In the genomic region with DNA sequence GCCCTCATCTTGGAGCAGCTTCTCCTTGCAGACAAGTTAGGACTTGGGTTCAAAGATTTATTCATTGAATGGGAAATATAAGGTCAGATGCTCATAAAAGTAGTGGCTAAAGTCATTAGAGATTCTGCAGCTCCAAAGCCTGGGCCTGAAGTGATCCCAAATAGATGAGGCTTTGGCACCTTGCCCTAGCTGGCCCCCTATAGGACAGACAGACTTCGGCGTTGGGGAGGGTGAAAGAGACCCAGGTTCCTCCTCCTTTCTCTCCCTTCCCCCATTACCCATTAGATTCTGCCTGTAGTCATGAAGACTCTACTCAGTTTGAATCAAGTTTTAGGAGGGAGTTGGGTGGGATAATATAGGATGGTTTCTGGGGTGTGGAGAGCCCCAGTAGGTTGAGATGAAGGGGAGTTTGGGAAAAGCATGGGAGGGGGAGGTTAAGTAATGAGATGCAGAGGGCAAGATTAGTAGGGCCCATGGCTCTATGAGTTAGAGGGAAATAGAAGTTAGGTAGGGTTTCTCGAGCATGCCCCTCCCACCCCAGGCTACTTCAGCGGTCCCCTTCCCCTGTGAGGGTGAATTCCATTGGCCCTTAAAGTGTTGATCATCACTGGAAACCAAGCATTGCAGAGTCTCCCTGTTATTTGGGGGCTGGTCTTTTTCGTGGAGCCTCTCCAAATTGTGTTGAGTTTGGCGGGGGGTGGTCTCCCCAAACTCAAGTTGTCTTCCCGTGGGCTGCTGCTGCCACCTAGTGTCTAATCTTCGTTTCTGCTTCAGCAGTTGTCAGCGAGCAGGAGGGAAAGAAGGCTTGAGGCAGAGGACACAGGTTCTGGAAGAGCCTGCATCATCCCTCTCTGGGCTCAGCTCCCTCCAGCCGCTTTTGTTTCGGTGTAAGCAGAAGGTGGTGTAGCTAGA, we compare ENCODE assay signal across 1 cellular context.
TF ChIP-seq lines count a peak whose summit lies in the region.

No MANE protein-coding gene starts in this region.

TF ChIP-seq in HEK293, 187 proteins besides CTCF, POLR2A, EP300 and RAD21 (continued from another document and continues in another):
- TF ChIP-seq, protein P1, sequence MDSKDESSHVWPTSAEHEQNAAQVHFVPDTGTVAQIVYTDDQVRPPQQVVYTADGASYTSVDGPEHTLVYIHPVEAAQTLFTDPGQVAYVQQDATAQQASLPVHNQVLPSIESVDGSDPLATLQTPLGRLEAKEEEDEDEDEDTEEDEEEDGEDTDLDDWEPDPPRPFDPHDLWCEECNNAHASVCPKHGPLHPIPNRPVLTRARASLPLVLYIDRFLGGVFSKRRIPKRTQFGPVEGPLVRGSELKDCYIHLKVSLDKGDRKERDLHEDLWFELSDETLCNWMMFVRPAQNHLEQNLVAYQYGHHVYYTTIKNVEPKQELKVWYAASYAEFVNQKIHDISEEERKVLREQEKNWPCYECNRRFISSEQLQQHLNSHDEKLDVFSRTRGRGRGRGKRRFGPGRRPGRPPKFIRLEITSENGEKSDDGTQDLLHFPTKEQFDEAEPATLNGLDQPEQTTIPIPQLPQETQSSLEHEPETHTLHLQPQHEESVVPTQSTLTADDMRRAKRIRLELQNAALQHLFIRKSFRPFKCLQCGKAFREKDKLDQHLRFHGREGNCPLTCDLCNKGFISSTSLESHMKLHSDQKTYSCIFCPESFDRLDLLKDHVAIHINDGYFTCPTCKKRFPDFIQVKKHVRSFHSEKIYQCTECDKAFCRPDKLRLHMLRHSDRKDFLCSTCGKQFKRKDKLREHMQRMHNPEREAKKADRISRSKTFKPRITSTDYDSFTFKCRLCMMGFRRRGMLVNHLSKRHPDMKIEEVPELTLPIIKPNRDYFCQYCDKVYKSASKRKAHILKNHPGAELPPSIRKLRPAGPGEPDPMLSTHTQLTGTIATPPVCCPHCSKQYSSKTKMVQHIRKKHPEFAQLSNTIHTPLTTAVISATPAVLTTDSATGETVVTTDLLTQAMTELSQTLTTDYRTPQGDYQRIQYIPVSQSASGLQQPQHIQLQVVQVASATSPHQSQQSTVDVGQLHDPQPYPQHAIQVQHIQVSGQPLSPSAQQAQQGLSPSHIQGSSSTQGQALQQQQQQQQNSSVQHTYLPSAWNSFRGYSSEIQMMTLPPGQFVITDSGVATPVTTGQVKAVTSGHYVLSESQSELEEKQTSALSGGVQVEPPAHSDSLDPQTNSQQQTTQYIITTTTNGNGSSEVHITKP (tag by site-specific recombination; IDR thresholded peaks at IDR 0.05), result peak; percentile 25; the same call in 1 of the 2 replicates
- TF ChIP-seq, protein P2, sequence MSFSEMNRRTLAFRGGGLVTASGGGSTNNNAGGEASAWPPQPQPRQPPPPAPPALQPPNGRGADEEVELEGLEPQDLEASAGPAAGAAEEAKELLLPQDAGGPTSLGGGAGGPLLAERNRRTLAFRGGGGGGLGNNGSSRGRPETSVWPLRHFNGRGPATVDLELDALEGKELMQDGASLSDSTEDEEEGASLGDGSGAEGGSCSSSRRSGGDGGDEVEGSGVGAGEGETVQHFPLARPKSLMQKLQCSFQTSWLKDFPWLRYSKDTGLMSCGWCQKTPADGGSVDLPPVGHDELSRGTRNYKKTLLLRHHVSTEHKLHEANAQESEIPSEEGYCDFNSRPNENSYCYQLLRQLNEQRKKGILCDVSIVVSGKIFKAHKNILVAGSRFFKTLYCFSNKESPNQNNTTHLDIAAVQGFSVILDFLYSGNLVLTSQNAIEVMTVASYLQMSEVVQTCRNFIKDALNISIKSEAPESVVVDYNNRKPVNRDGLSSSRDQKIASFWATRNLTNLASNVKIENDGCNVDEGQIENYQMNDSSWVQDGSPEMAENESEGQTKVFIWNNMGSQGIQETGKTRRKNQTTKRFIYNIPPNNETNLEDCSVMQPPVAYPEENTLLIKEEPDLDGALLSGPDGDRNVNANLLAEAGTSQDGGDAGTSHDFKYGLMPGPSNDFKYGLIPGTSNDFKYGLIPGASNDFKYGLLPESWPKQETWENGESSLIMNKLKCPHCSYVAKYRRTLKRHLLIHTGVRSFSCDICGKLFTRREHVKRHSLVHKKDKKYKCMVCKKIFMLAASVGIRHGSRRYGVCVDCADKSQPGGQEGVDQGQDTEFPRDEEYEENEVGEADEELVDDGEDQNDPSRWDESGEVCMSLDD (tag by site-specific recombination; IDR thresholded peaks at IDR 0.05), result peak; percentile 83
- TF ChIP-seq GLIS1 (tag by site-specific recombination; IDR thresholded peaks at IDR 0.05), result peak; percentile 39; the same call in 1 of the 2 replicates
- TF ChIP-seq, protein P3, sequence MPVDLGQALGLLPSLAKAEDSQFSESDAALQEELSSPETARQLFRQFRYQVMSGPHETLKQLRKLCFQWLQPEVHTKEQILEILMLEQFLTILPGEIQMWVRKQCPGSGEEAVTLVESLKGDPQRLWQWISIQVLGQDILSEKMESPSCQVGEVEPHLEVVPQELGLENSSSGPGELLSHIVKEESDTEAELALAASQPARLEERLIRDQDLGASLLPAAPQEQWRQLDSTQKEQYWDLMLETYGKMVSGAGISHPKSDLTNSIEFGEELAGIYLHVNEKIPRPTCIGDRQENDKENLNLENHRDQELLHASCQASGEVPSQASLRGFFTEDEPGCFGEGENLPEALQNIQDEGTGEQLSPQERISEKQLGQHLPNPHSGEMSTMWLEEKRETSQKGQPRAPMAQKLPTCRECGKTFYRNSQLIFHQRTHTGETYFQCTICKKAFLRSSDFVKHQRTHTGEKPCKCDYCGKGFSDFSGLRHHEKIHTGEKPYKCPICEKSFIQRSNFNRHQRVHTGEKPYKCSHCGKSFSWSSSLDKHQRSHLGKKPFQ (tag by site-specific recombination; IDR thresholded peaks at IDR 0.05), result no peak
- TF ChIP-seq, protein P4, sequence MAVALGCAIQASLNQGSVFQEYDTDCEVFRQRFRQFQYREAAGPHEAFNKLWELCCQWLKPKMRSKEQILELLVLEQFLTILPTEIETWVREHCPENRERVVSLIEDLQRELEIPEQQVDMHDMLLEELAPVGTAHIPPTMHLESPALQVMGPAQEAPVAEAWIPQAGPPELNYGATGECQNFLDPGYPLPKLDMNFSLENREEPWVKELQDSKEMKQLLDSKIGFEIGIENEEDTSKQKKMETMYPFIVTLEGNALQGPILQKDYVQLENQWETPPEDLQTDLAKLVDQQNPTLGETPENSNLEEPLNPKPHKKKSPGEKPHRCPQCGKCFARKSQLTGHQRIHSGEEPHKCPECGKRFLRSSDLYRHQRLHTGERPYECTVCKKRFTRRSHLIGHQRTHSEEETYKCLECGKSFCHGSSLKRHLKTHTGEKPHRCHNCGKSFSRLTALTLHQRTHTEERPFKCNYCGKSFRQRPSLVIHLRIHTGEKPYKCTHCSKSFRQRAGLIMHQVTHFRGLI (tag by site-specific recombination; IDR thresholded peaks at IDR 0.05), result no peak
- TF ChIP-seq ZNF521 (tag by site-specific recombination; IDR thresholded peaks at IDR 0.05), result no peak
- TF ChIP-seq TCF7L2 (IDR thresholded peaks at IDR 0.05; ENCODE audit: borderline replicate concordance, low read depth, low read length), result no peak
- TF ChIP-seq EGR2 (tag by site-specific recombination; IDR thresholded peaks at IDR 0.05; ENCODE audit: low read depth), result no peak
- TF ChIP-seq ZNF335 (tag by site-specific recombination; conservative IDR thresholded peaks at IDR 0.05), result peak; percentile 55
- TF ChIP-seq FEZF1 (tag by site-specific recombination; IDR thresholded peaks at IDR 0.05), result no peak
- TF ChIP-seq ZNF416 (tag by site-specific recombination; IDR thresholded peaks at IDR 0.05), result no peak
- TF ChIP-seq ZNF600 (tag by site-specific recombination; IDR thresholded peaks at IDR 0.05), result peak; percentile 29; the same call in 1 of the 2 replicates
- TF ChIP-seq ZNF544 (tag by site-specific recombination; IDR thresholded peaks at IDR 0.05), result no peak
- peak; percentile 47 for TF ChIP-seq ZNF341 (tag by site-specific recombination; IDR thresholded peaks at IDR 0.05; ENCODE audit: low read depth)
- peak; percentile 99 for TF ChIP-seq ZNF654 (tag by site-specific recombination; IDR thresholded peaks at IDR 0.05; ENCODE audit: low read depth)
- TF ChIP-seq GLI2 (tag by site-specific recombination; IDR thresholded peaks at IDR 0.05; ENCODE audit: borderline replicate concordance, low read depth), result no peak
- TF ChIP-seq, protein P5, sequence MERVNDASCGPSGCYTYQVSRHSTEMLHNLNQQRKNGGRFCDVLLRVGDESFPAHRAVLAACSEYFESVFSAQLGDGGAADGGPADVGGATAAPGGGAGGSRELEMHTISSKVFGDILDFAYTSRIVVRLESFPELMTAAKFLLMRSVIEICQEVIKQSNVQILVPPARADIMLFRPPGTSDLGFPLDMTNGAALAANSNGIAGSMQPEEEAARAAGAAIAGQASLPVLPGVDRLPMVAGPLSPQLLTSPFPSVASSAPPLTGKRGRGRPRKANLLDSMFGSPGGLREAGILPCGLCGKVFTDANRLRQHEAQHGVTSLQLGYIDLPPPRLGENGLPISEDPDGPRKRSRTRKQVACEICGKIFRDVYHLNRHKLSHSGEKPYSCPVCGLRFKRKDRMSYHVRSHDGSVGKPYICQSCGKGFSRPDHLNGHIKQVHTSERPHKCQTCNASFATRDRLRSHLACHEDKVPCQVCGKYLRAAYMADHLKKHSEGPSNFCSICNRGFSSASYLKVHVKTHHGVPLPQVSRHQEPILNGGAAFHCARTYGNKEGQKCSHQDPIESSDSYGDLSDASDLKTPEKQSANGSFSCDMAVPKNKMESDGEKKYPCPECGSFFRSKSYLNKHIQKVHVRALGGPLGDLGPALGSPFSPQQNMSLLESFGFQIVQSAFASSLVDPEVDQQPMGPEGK (tag by site-specific recombination; IDR thresholded peaks at IDR 0.05), result peak; percentile 84
- TF ChIP-seq, protein P6, sequence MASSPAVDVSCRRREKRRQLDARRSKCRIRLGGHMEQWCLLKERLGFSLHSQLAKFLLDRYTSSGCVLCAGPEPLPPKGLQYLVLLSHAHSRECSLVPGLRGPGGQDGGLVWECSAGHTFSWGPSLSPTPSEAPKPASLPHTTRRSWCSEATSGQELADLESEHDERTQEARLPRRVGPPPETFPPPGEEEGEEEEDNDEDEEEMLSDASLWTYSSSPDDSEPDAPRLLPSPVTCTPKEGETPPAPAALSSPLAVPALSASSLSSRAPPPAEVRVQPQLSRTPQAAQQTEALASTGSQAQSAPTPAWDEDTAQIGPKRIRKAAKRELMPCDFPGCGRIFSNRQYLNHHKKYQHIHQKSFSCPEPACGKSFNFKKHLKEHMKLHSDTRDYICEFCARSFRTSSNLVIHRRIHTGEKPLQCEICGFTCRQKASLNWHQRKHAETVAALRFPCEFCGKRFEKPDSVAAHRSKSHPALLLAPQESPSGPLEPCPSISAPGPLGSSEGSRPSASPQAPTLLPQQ (tag by site-specific recombination; IDR thresholded peaks at IDR 0.05), result peak; percentile 55; the same call in 1 of the 2 replicates
- no peak for TF ChIP-seq KLF10 (tag by site-specific recombination; IDR thresholded peaks at IDR 0.05)
- TF ChIP-seq ZFP41 (tag by site-specific recombination; IDR thresholded peaks at IDR 0.05; ENCODE audit: borderline replicate concordance), result no peak
- no peak for TF ChIP-seq ZNF10 (tag by site-specific recombination; IDR thresholded peaks at IDR 0.05)
- TF ChIP-seq ZNF132 (tag by site-specific recombination; IDR thresholded peaks at IDR 0.05; ENCODE audit: borderline replicate concordance), result no peak
- peak; percentile 32 for TF ChIP-seq KLF9 (tag by site-specific recombination; IDR thresholded peaks at IDR 0.05; ENCODE audit: low read depth)
- TF ChIP-seq ZNF248 (tag by site-specific recombination; IDR thresholded peaks at IDR 0.05), result no peak
- TF ChIP-seq ZXDB (tag by site-specific recombination; IDR thresholded peaks at IDR 0.05), result no peak
- 0 out of 2 replicates have a peak, but pooled peaks have one; percentile 18 for TF ChIP-seq SCRT2 (tag by site-specific recombination; IDR thresholded peaks at IDR 0.05)
- TF ChIP-seq, protein P7, sequence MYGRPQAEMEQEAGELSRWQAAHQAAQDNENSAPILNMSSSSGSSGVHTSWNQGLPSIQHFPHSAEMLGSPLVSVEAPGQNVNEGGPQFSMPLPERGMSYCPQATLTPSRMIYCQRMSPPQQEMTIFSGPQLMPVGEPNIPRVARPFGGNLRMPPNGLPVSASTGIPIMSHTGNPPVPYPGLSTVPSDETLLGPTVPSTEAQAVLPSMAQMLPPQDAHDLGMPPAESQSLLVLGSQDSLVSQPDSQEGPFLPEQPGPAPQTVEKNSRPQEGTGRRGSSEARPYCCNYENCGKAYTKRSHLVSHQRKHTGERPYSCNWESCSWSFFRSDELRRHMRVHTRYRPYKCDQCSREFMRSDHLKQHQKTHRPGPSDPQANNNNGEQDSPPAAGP (tag by site-specific recombination; IDR thresholded peaks at IDR 0.05), result no peak; the same call in 1 of the 2 replicates
- TF ChIP-seq ZNF585B (tag by site-specific recombination; IDR thresholded peaks at IDR 0.05), result no peak
- TF ChIP-seq, protein P8, sequence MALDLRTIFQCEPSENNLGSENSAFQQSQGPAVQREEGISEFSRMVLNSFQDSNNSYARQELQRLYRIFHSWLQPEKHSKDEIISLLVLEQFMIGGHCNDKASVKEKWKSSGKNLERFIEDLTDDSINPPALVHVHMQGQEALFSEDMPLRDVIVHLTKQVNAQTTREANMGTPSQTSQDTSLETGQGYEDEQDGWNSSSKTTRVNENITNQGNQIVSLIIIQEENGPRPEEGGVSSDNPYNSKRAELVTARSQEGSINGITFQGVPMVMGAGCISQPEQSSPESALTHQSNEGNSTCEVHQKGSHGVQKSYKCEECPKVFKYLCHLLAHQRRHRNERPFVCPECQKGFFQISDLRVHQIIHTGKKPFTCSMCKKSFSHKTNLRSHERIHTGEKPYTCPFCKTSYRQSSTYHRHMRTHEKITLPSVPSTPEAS (tag by site-specific recombination; IDR thresholded peaks at IDR 0.05), result 0 out of 2 replicates have a peak, but pooled peaks have one; percentile 37
- TF ChIP-seq GLIS2 (tag by site-specific recombination; IDR thresholded peaks at IDR 0.05), result peak; percentile 83
- TF ChIP-seq, protein P9, sequence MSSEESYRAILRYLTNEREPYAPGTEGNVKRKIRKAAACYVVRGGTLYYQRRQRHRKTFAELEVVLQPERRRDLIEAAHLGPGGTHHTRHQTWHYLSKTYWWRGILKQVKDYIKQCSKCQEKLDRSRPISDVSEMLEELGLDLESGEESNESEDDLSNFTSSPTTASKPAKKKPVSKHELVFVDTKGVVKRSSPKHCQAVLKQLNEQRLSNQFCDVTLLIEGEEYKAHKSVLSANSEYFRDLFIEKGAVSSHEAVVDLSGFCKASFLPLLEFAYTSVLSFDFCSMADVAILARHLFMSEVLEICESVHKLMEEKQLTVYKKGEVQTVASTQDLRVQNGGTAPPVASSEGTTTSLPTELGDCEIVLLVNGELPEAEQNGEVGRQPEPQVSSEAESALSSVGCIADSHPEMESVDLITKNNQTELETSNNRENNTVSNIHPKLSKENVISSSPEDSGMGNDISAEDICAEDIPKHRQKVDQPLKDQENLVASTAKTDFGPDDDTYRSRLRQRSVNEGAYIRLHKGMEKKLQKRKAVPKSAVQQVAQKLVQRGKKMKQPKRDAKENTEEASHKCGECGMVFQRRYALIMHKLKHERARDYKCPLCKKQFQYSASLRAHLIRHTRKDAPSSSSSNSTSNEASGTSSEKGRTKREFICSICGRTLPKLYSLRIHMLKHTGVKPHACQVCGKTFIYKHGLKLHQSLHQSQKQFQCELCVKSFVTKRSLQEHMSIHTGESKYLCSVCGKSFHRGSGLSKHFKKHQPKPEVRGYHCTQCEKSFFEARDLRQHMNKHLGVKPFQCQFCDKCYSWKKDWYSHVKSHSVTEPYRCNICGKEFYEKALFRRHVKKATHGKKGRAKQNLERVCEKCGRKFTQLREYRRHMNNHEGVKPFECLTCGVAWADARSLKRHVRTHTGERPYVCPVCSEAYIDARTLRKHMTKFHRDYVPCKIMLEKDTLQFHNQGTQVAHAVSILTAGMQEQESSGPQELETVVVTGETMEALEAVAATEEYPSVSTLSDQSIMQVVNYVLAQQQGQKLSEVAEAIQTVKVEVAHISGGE (tag by site-specific recombination; conservative IDR thresholded peaks at IDR 0.05; ENCODE audit: low read depth), result 0 out of 2 replicates have a peak, but pooled peaks have one; percentile 9
- no peak for TF ChIP-seq ZNF426 (tag by site-specific recombination; IDR thresholded peaks at IDR 0.05)
- no peak for TF ChIP-seq REPIN1 (tag by site-specific recombination; IDR thresholded peaks at IDR 0.05; ENCODE audit: low read depth)
- no peak for TF ChIP-seq ZNF112 (tag by site-specific recombination; IDR thresholded peaks at IDR 0.05)
- peak; percentile 61 for TF ChIP-seq ZBTB17 (tag by site-specific recombination; IDR thresholded peaks at IDR 0.05)
